ENCODE assay signal across 1 cellular context in genomic region chr12:32047357-32047828, GRCh38.
TF ChIP-seq lines count a peak whose summit lies in the region.

No MANE protein-coding gene starts in this region.

TF ChIP-seq in K562, 482 proteins besides CTCF, POLR2A, EP300 and RAD21 (continued from another document and continues in another):
- TF ChIP-seq, protein P1, sequence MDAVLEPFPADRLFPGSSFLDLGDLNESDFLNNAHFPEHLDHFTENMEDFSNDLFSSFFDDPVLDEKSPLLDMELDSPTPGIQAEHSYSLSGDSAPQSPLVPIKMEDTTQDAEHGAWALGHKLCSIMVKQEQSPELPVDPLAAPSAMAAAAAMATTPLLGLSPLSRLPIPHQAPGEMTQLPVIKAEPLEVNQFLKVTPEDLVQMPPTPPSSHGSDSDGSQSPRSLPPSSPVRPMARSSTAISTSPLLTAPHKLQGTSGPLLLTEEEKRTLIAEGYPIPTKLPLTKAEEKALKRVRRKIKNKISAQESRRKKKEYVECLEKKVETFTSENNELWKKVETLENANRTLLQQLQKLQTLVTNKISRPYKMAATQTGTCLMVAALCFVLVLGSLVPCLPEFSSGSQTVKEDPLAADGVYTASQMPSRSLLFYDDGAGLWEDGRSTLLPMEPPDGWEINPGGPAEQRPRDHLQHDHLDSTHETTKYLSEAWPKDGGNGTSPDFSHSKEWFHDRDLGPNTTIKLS (IDR thresholded peaks at IDR 0.05; ENCODE audit: borderline replicate concordance, low read depth) = no peak
- no peak for TF ChIP-seq TGIF2 (CRISPR knock-in tag; IDR thresholded peaks at IDR 0.05)
- peak; percentile 93 for TF ChIP-seq CBFA2T2 (conservative IDR thresholded peaks at IDR 0.05)
- no peak for TF ChIP-seq GTF3C2 (IDR thresholded peaks at IDR 0.05; ENCODE audit: borderline replicate concordance, extremely low read depth, insufficient read length)
- TF ChIP-seq TEAD4 (IDR thresholded peaks at IDR 0.05; ENCODE audit: low read length) = peak; percentile 80
- TF ChIP-seq TEAD4 (CRISPR knock-in tag; IDR thresholded peaks at IDR 0.05; ENCODE audit: borderline replicate concordance) = no peak
- no peak for TF ChIP-seq ZNF197 (CRISPR knock-in tag; IDR thresholded peaks at IDR 0.05; ENCODE audit: low read depth)
- TF ChIP-seq HMG20A (CRISPR knock-in tag; conservative IDR thresholded peaks at IDR 0.05) = no peak
- TF ChIP-seq BRD9 (IDR thresholded peaks at IDR 0.05; ENCODE audit: low read depth, partially characterized antibody) = no peak
- TF ChIP-seq CUX1 (CRISPR knock-in tag; IDR thresholded peaks at IDR 0.05) = no peak
- TF ChIP-seq, protein P2, sequence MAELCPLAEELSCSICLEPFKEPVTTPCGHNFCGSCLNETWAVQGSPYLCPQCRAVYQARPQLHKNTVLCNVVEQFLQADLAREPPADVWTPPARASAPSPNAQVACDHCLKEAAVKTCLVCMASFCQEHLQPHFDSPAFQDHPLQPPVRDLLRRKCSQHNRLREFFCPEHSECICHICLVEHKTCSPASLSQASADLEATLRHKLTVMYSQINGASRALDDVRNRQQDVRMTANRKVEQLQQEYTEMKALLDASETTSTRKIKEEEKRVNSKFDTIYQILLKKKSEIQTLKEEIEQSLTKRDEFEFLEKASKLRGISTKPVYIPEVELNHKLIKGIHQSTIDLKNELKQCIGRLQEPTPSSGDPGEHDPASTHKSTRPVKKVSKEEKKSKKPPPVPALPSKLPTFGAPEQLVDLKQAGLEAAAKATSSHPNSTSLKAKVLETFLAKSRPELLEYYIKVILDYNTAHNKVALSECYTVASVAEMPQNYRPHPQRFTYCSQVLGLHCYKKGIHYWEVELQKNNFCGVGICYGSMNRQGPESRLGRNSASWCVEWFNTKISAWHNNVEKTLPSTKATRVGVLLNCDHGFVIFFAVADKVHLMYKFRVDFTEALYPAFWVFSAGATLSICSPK (IDR thresholded peaks at IDR 0.05; ENCODE audit: borderline replicate concordance) = no peak
- TF ChIP-seq EZH2 (IDR thresholded peaks at IDR 0.05; ENCODE audit: borderline replicate concordance, low read depth, low read length) = no peak
- TF ChIP-seq JUN (IDR thresholded peaks at IDR 0.05; ENCODE audit: borderline replicate concordance, low read depth, low read length) = no peak
- TF ChIP-seq JUN (CRISPR knock-in tag; IDR thresholded peaks at IDR 0.05; ENCODE audit: borderline replicate concordance) = no peak
- TF ChIP-seq TOE1 (IDR thresholded peaks at IDR 0.05; ENCODE audit: borderline replicate concordance) = peak; percentile 84
- no peak for TF ChIP-seq TOE1 (CRISPR knock-in tag; IDR thresholded peaks at IDR 0.05; ENCODE audit: borderline replicate concordance, low read depth)
- no peak for TF ChIP-seq NR1H2 (CRISPR knock-in tag; IDR thresholded peaks at IDR 0.05)
- no peak for TF ChIP-seq ZNF551 (CRISPR knock-in tag; IDR thresholded peaks at IDR 0.05)
- no peak for TF ChIP-seq NFIX (CRISPR knock-in tag; IDR thresholded peaks at IDR 0.05; ENCODE audit: low read depth)
- no peak for TF ChIP-seq NELFE (IDR thresholded peaks at IDR 0.05; ENCODE audit: insufficient read depth, insufficient read length)
- TF ChIP-seq ZNF316 (IDR thresholded peaks at IDR 0.05) = no peak
- TF ChIP-seq ZNF644 (tag; IDR thresholded peaks at IDR 0.05; ENCODE audit: low read depth) = no peak; the same call in 1 of the 2 replicates
- no peak for TF ChIP-seq SMARCC2 (IDR thresholded peaks at IDR 0.05; ENCODE audit: low read depth)
- no peak for TF ChIP-seq XRCC4 (IDR thresholded peaks at IDR 0.05; ENCODE audit: extremely low read depth, insufficient read depth, insufficient read length)
- TF ChIP-seq DEAF1 (CRISPR knock-in tag; IDR thresholded peaks at IDR 0.05) = 0 out of 2 replicates have a peak, but pooled peaks have one; percentile 11
- peak; percentile 24; the same call in 1 of the 2 replicates for TF ChIP-seq PHB2 (IDR thresholded peaks at IDR 0.05; ENCODE audit: low read depth)
- TF ChIP-seq RNF2 (IDR thresholded peaks at IDR 0.05) = peak; percentile 64
- TF ChIP-seq ZBTB8A (IDR thresholded peaks at IDR 0.05; ENCODE audit: partially characterized antibody) = no peak
- TF ChIP-seq TEAD2 (tag; IDR thresholded peaks at IDR 0.05) = no peak
- no peak for TF ChIP-seq ZFP91 (CRISPR knock-in tag; IDR thresholded peaks at IDR 0.05)
- TF ChIP-seq, protein P3, sequence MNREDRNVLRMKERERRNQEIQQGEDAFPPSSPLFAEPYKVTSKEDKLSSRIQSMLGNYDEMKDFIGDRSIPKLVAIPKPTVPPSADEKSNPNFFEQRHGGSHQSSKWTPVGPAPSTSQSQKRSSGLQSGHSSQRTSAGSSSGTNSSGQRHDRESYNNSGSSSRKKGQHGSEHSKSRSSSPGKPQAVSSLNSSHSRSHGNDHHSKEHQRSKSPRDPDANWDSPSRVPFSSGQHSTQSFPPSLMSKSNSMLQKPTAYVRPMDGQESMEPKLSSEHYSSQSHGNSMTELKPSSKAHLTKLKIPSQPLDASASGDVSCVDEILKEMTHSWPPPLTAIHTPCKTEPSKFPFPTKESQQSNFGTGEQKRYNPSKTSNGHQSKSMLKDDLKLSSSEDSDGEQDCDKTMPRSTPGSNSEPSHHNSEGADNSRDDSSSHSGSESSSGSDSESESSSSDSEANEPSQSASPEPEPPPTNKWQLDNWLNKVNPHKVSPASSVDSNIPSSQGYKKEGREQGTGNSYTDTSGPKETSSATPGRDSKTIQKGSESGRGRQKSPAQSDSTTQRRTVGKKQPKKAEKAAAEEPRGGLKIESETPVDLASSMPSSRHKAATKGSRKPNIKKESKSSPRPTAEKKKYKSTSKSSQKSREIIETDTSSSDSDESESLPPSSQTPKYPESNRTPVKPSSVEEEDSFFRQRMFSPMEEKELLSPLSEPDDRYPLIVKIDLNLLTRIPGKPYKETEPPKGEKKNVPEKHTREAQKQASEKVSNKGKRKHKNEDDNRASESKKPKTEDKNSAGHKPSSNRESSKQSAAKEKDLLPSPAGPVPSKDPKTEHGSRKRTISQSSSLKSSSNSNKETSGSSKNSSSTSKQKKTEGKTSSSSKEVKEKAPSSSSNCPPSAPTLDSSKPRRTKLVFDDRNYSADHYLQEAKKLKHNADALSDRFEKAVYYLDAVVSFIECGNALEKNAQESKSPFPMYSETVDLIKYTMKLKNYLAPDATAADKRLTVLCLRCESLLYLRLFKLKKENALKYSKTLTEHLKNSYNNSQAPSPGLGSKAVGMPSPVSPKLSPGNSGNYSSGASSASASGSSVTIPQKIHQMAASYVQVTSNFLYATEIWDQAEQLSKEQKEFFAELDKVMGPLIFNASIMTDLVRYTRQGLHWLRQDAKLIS (CRISPR knock-in tag; IDR thresholded peaks at IDR 0.05) = no peak
- TF ChIP-seq, protein P4, sequence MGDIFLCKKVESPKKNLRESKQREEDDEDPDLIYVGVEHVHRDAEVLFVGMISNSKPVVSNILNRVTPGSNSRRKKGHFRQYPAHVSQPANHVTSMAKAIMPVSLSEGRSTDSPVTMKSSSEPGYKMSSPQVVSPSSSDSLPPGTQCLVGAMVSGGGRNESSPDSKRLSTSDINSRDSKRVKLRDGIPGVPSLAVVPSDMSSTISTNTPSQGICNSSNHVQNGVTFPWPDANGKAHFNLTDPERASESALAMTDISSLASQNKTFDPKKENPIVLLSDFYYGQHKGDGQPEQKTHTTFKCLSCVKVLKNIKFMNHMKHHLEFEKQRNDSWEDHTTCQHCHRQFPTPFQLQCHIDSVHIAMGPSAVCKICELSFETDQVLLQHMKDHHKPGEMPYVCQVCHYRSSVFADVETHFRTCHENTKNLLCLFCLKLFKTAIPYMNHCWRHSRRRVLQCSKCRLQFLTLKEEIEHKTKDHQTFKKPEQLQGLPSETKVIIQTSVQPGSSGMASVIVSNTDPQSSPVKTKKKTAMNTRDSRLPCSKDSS (IDR thresholded peaks at IDR 0.05; ENCODE audit: low read depth, partially characterized antibody) = no peak
- TF ChIP-seq ZNF586 (CRISPR knock-in tag; conservative IDR thresholded peaks at IDR 0.05) = no peak
- 0 out of 2 replicates have a peak, but pooled peaks have one; percentile 65 for TF ChIP-seq ZBTB17 (CRISPR knock-in tag; IDR thresholded peaks at IDR 0.05)
- TF ChIP-seq ZNF165 (CRISPR knock-in tag; IDR thresholded peaks at IDR 0.05; ENCODE audit: borderline replicate concordance) = no peak
- TF ChIP-seq, protein P5, sequence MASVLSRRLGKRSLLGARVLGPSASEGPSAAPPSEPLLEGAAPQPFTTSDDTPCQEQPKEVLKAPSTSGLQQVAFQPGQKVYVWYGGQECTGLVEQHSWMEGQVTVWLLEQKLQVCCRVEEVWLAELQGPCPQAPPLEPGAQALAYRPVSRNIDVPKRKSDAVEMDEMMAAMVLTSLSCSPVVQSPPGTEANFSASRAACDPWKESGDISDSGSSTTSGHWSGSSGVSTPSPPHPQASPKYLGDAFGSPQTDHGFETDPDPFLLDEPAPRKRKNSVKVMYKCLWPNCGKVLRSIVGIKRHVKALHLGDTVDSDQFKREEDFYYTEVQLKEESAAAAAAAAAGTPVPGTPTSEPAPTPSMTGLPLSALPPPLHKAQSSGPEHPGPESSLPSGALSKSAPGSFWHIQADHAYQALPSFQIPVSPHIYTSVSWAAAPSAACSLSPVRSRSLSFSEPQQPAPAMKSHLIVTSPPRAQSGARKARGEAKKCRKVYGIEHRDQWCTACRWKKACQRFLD (CRISPR knock-in tag; IDR thresholded peaks at IDR 0.05) = no peak
- no peak for TF ChIP-seq ZNF347 (CRISPR knock-in tag; IDR thresholded peaks at IDR 0.05; ENCODE audit: low read depth)
- TF ChIP-seq ZNF217 (CRISPR knock-in tag; IDR thresholded peaks at IDR 0.05) = no peak
- TF ChIP-seq MEF2D (tag; conservative IDR thresholded peaks at IDR 0.05; ENCODE audit: low read depth) = peak; percentile 56; the same call in 1 of the 2 replicates
- TF ChIP-seq CREB1 (IDR thresholded peaks at IDR 0.05) = no peak
- TF ChIP-seq CREB1 (CRISPR knock-in tag; IDR thresholded peaks at IDR 0.05) = no peak
